8 cellular contexts compared by ENCODE assay signal in genomic region chr12:65897434-65898005, GRCh38.
A peak's percentile ranks its signal among the peaks of the same experiment; 100 is the strongest.
DNase-seq lines count a peak whose midpoint lies in the region; TF ChIP-seq lines count a peak whose summit lies in the region.
"Not testable (repeated sequence)": the region's sequence is repeated elsewhere in the genome, so short reads cannot be mapped to it uniquely, and the experiment has no call there.

No MANE protein-coding gene starts in this region.

- H4K5ac ChIP-seq in H9 (ENCODE audit: insufficient read length, low read depth, low read length): not testable (repeated sequence)

- H3K14ac ChIP-seq in H9 (ENCODE audit: insufficient read depth, low read length): not testable (repeated sequence)

- H2BK12ac ChIP-seq in H9 (ENCODE audit: insufficient read length, low read depth, low read length): not testable (repeated sequence)

- not testable (repeated sequence) for H3K79me2 ChIP-seq in H9 (ENCODE audit: insufficient read depth, low read length)

- H2BK120ac ChIP-seq in H9 (ENCODE audit: low read depth, low read length, poor library complexity, severe bottlenecking): not testable (repeated sequence)

- H3K4me3 Mint-ChIP-seq in Caco-2 (ENCODE audit: unreplicated experiment): peak overlapping the region; percentile 69
- H3K4me3 Mint-ChIP-seq in H9: peak overlapping the region; percentile 41 to 66
- peak overlapping the region in 3 of 5 experiments; percentile 30 to 83 (median 48) for H3K4me3 Mint-ChIP-seq in brain
- H3K4me3 Mint-ChIP-seq in nephron: not testable (repeated sequence)

- H3K56ac ChIP-seq in H9 (ENCODE audit: insufficient read length, low read depth, low read length): not testable (repeated sequence)

- H3K79me1 ChIP-seq in H9 (ENCODE audit: insufficient read depth, low read depth, low read length, poor library complexity, severe bottlenecking): not testable (repeated sequence)

- not testable (repeated sequence) for H2BK15ac ChIP-seq in H9 (ENCODE audit: low read depth, low read length)

- H3K23me2 ChIP-seq in H9 (ENCODE audit: insufficient read length, low read depth, low read length, poor library complexity, severe bottlenecking): not testable (repeated sequence)

- intact Hi-C loops in Caco-2 (cut with micrococcal nuclease; ENCODE audit: unreplicated experiment): loop anchor here (2.0 kb wide), 2 partner anchors 29 to 189 kb away; no protein-coding TSS in a partner anchor

- not testable (repeated sequence) for H3K4ac ChIP-seq in H9 (ENCODE audit: low read depth, low read length)

- not testable (repeated sequence) for H3K18ac ChIP-seq in H9 (ENCODE audit: insufficient read length, low read depth, low read length)

- H3T11ph ChIP-seq in H9 (ENCODE audit: low read length): not testable (repeated sequence)

- WGBS in H9 (ENCODE audit: extremely low coverage, insufficient read length, low lambda C conversion rate): no CpG with 5 or more reads among the region's 11 CpGs

- H3K36me3 Mint-ChIP-seq in Caco-2 (ENCODE audit: insufficient read depth, unreplicated experiment); H9 (ENCODE audit: insufficient read depth in 1 of 3, low read depth in 3 of 3); brain: not testable (repeated sequence)
- H3K36me3 Mint-ChIP-seq in nephron (ENCODE audit: low read depth): peaks cover 27% of the 10 kb centered on the region

- H3K9me3 Mint-ChIP-seq in Caco-2 (ENCODE audit: unreplicated experiment); H9; brain; nephron: not testable (repeated sequence)

- not testable (repeated sequence) for H3K4me3 ChIP-seq in Caco-2 (ENCODE audit: low read depth, low read length); epithelial cell of esophagus (ENCODE audit: low read length); skeletal muscle satellite cell (ENCODE audit: low read length)

- peak overlapping the region; percentile 96 for H3K27ac Mint-ChIP-seq in Caco-2 (ENCODE audit: unreplicated experiment)
- H3K27ac Mint-ChIP-seq in H9: peak overlapping the region; percentile 45 to 100 (median 99); a peak in 6 of 7 replicates
- peak overlapping the region in 4 of 5 experiments; percentile 1 to 93 (median 40) for H3K27ac Mint-ChIP-seq in brain
- peak overlapping the region; percentile 69 to 94 (median 82) for H3K27ac Mint-ChIP-seq in nephron

- H3K4me1 ChIP-seq in Caco-2: peaks cover 58% of the 10 kb centered on the region
- peaks cover 26% of the 10 kb centered on the region for H3K4me1 ChIP-seq in H9 (ENCODE audit: insufficient read depth, low read length)
- H3K4me1 ChIP-seq in skeletal muscle satellite cell (ENCODE audit: control insufficient read depth, insufficient read depth, low read length): peaks cover 88% of the 10 kb centered on the region

- H2AK5ac ChIP-seq in H9 (ENCODE audit: insufficient read length, low read length): not testable (repeated sequence)

- not testable (repeated sequence) for H4K91ac ChIP-seq in H9 (ENCODE audit: insufficient read length, low read depth, low read length)

- H3K9ac ChIP-seq in H9 (ENCODE audit: extremely low read depth, insufficient read length, low read length): not testable (repeated sequence)
- H3K9ac ChIP-seq in skeletal muscle satellite cell (ENCODE audit: low read depth, low read length): peak overlapping the region; percentile 37

- not testable (repeated sequence) for H3K36me3 ChIP-seq in Caco-2 (ENCODE audit: control insufficient read depth, insufficient read depth, low read length)
- H3K36me3 ChIP-seq in skeletal muscle satellite cell (ENCODE audit: insufficient read depth, low read length): peaks cover 24% of the 10 kb centered on the region

- POLR2A ChIA-PET in Caco-2 (lab: Charles Lee): not testable (repeated sequence)

- H4K8ac ChIP-seq in H9 (replicated peaks; ENCODE audit: insufficient read length, low read depth, low read length): not testable (repeated sequence)

- not testable (repeated sequence) for H3K9me3 ChIP-seq in Caco-2; H9 (ENCODE audit: control insufficient read depth, low read depth, low read length); skeletal muscle satellite cell (replicated peaks; ENCODE audit: low read length)

- DNase-seq in Caco-2: not testable (repeated sequence)
- peak; percentile 75 for DNase-seq in H9
- peak; percentile 37 for DNase-seq in RPMI7951 (ENCODE audit: low read depth)
- DNase-seq in epithelial cell of esophagus (ENCODE audit: low read depth): peak; percentile 18
- peak; percentile 57 for DNase-seq in iPS-NIHi11 (ENCODE audit: low spot score)

- not testable (repeated sequence) for H2AFZ ChIP-seq in H9 (ENCODE audit: low read length)

- H2BK5ac ChIP-seq in H9 (ENCODE audit: insufficient read length, low read length): not testable (repeated sequence)

- CTCF ChIA-PET in Caco-2 (lab: Charles Lee): not testable (repeated sequence)

- H3K27me3 Mint-ChIP-seq in Caco-2 (ENCODE audit: insufficient read depth, unreplicated experiment); H9 (ENCODE audit: low read depth); brain; nephron (ENCODE audit: low read depth): not testable (repeated sequence)

- H3K27ac ChIP-seq in H9 (ENCODE audit: insufficient read length, low read depth, low read length): peak overlapping the region; percentile 12

- TF ChIP-seq CTCF in Caco-2 (IDR thresholded peaks at IDR 0.05; ENCODE audit: insufficient read depth in 1 of 2, low read depth in 1 of 2, low read length in 1 of 2, severe bottlenecking in 1 of 2, unreplicated experiment in 1 of 2); H9 (conservative IDR thresholded peaks at IDR 0.05); brain (conservative IDR thresholded peaks at IDR 0.05); epithelial cell of esophagus (IDR thresholded peaks at IDR 0.05; ENCODE audit: insufficient read depth, low read depth, low read length, missing control alignments); nephron (IDR thresholded peaks at IDR 0.05; ENCODE audit: unreplicated experiment in 3 of 3): not testable (repeated sequence)

- H3K4me2 ChIP-seq in H9 (ENCODE audit: insufficient read depth, insufficient read length, low read length): peak overlapping the region; percentile 29
- not testable (repeated sequence) for H3K4me2 ChIP-seq in skeletal muscle satellite cell (ENCODE audit: low read length)

- not testable (repeated sequence) for H4K20me1 ChIP-seq in H9 (ENCODE audit: control insufficient read depth, insufficient read depth, insufficient read length)

- not testable (repeated sequence) for H3K27me3 ChIP-seq in Caco-2 (replicated peaks; ENCODE audit: control insufficient read depth, insufficient read depth, low read length); H9 (ENCODE audit: insufficient read depth, low read length); skeletal muscle satellite cell (ENCODE audit: control insufficient read depth, insufficient read depth, low read length)

- H2BK20ac ChIP-seq in H9 (ENCODE audit: low read depth, low read length, poor library complexity, severe bottlenecking): not testable (repeated sequence)

- H3K4me1 Mint-ChIP-seq in Caco-2 (ENCODE audit: low read depth, unreplicated experiment) (peaks cover 55% of the 10 kb centered on the region), H9 (peaks cover 81 to 83% of the 10 kb centered on the region in 2 experiments), brain (peaks cover 87% of the 10 kb centered on the region), nephron (peaks cover 78% of the 10 kb centered on the region)

- not testable (repeated sequence) for H3K23ac ChIP-seq in H9 (ENCODE audit: insufficient read length, low read depth, low read length)

- not testable (repeated sequence) for BruUV-seq in Caco-2 (replicated peaks; lab: Mats Ljungman, UMichigan)

Comparison
In these comparisons a context has a peak if more than half of its experiments do, and no peak if none do; other contexts are left out.
1. H3K27ac Mint-ChIP-seq: peak in every context shown above with its lines; median percentile 99 in H9; 96 in Caco-2; 82 in nephron; 40 in brain.